In the genomic region with DNA sequence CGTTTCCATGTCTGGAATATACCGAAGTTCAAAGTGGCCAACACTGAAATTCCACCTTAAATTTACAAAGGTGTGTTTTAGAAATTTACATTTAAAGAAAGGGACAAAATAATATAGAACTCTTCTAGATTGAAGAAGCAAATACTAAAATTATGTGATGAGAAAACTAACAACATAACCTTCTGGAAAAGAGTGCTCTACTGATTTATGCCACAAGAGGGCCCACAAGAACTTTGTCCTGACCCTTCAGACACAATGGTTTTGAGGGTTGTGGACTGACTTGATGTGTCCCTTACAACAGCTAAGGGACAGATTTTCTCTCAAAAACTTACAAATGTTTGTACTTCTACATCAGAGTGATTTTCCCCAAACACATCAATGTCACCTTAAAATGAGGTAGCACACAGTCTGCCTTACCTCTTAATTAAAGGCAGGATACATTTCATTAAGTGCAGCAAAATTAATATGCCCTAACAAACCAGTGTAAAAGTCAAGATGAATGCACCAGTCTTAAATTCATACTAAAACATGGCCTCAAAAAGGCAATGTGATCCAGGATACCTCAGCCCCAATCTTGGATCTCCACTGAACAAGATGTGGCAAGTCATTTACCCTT, we compare ENCODE assay signal across 8 cellular contexts. TPM values are rescaled to one million over a fixed set of nuclear protein-coding genes. Genes with fewer than 3 reads are reported as not detected.
DNase-seq lines count a peak whose midpoint lies in the region; ATAC-seq, FAIRE-seq and TF ChIP-seq lines count a peak whose summit lies in the region.

No MANE protein-coding gene starts in this region.

- H3K9ac ChIP-seq in DND-41 (ENCODE audit: low read depth, low read length) (no peak overlapping the region), K562 (ENCODE audit: insufficient read depth in 1 of 2, low read depth in 2 of 2, low read length in 2 of 2) (no peak overlapping the region)

- H3K27me3 ChIP-seq in DND-41 (ENCODE audit: insufficient read depth, low read length, poor library complexity) (no peaks in the 10 kb centered on the region), K562 (ENCODE audit: control insufficient read depth in 2 of 2, insufficient read depth in 2 of 2, low read length in 2 of 2) (no peaks in the 10 kb centered on the region), iPS DF 6.9 (ENCODE audit: control insufficient read depth, insufficient read depth, low read length) (no peaks in the 10 kb centered on the region)

- TF ChIP-seq EP300 in K562 (IDR thresholded peaks at IDR 0.05; ENCODE audit: low read length): no peak

- peak; percentile 92 for FAIRE-seq in K562 (lab: Jason Lieb, UNC)

- no peaks in the 10 kb centered on the region for H3K9me1 ChIP-seq in K562 (ENCODE audit: control insufficient read depth, insufficient read depth, low read length)

- no peak overlapping the region for H3K4me2 ChIP-seq in DND-41 (ENCODE audit: insufficient read depth, low read length)
- no peak overlapping the region for H3K4me2 ChIP-seq in K562 (ENCODE audit: insufficient read depth, low read length)

- H3K4me1 ChIP-seq in DND-41 (ENCODE audit: insufficient read depth, low read length) (no peaks in the 10 kb centered on the region), K562 (replicated peaks in 1 of 2; ENCODE audit: control insufficient read depth in 2 of 2, insufficient read depth in 2 of 2, low read length in 2 of 2) (no peaks in the 10 kb centered on the region), iPS DF 6.9 (ENCODE audit: control insufficient read depth, insufficient read depth, low read length) (no peaks in the 10 kb centered on the region)

- H3K4me3 ChIP-seq in DND-41 (ENCODE audit: low read depth in 1 of 2, low read length in 2 of 2): no peak overlapping the region
- no peak overlapping the region for H3K4me3 ChIP-seq in Jurkat, Clone E6-1 (ENCODE audit: low read length)
- H3K4me3 ChIP-seq in K562: no peak overlapping the region
- H3K4me3 ChIP-seq in iPS DF 6.9 (ENCODE audit: low read length): no peak overlapping the region

- CTCF ChIA-PET in RWPE1 (lab: Yijun Ruan, JAX): interaction anchor here (0.5 to 3.7 kb wide), 11 partner anchors 26 to 399 kb away, joined by 3 to 17 read pairs (median 4); a partner anchor contains a TSS
- CTCF ChIA-PET in K562 (lab: Yijun Ruan, JAX; ENCODE audit: low intra/inter-chr PET ratio): interaction anchor here (1.6 to 3.5 kb wide), 2 partner anchors 76 to 79 kb away, joined by 6 to 54 read pairs; no protein-coding TSS in a partner anchor

- H3K79me2 ChIP-seq in DND-41 (ENCODE audit: insufficient read depth, low read length) (no peaks in the 10 kb centered on the region), K562 (ENCODE audit: control insufficient read depth, insufficient read depth, low read length) (no peaks in the 10 kb centered on the region)

- no TSS peak for BruUV-seq in K562 (replicated peaks; lab: Mats Ljungman, UMichigan)

- in situ Hi-C loops in K562 (cut with MboI): loop anchor here (5.0 kb wide), 1 partner anchor 76 kb away; no protein-coding TSS in a partner anchor

- peak; percentile 80 to 92 for TF ChIP-seq RAD21 in K562 (CRISPR knock-in tag; conservative IDR thresholded peaks at IDR 0.05 in 1 of 2, IDR thresholded peaks at IDR 0.05 in 1 of 2)

- H3K36me3 ChIP-seq in DND-41 (ENCODE audit: insufficient read depth, low read length) (peaks cover 77% of the 10 kb centered on the region), K562 (ENCODE audit: control insufficient read depth, insufficient read depth, low read length) (peaks cover 46% of the 10 kb centered on the region), iPS DF 6.9 (ENCODE audit: control insufficient read depth, insufficient read depth, low read length) (no peaks in the 10 kb centered on the region)

- POLR2A ChIA-PET in RWPE1 (lab: Yijun Ruan, JAX; ENCODE audit: low non-redundant PET) (no interaction called here), K562 (lab: Yijun Ruan, JAX) (interaction anchor here (1.2 kb wide), 1 partner anchor 11 kb away, joined by 4 read pairs; no protein-coding TSS in a partner anchor)

- H4K20me1 ChIP-seq in DND-41 (ENCODE audit: insufficient read depth, low read length): no peaks in the 10 kb centered on the region
- no peaks in the 10 kb centered on the region for H4K20me1 ChIP-seq in K562 (replicated peaks; ENCODE audit: control insufficient read depth, insufficient read depth, low read length)

- TF ChIP-seq CTCF in DND-41 (IDR thresholded peaks at IDR 0.05; ENCODE audit: borderline replicate concordance, extremely low read depth, low read length, poor library complexity, severe bottlenecking) (peak; percentile 80), GM20000 (IDR thresholded peaks at IDR 0.05; ENCODE audit: extremely low read depth, missing control alignments) (peak; percentile 41), RWPE1 (conservative IDR thresholded peaks at IDR 0.05; ENCODE audit: low read depth) (peak; percentile 89), K562 (IDR thresholded peaks at IDR 0.05 in 2 of 3, conservative IDR thresholded peaks at IDR 0.05 in 1 of 3; ENCODE audit: insufficient read depth in 2 of 3, low read depth in 1 of 3, low read length in 3 of 3) (peak; percentile 72 to 89 (median 73); a peak in 5 of 6 replicates)

- WGBS in K562 (ENCODE audit: insufficient coverage, low coverage, missing lambda C conversion rate): 85% methylated on average over 2 of the region's 2 CpGs
- no CpG with 5 or more reads among the region's 2 CpGs for WGBS in iPS DF 6.9 (ENCODE audit: insufficient coverage, insufficient read length)

- H3K9me3 ChIP-seq in DND-41 (ENCODE audit: insufficient read depth, low read length, severe bottlenecking): no peaks in the 10 kb centered on the region
- H3K9me3 ChIP-seq in K562 (replicated peaks; ENCODE audit: control insufficient read depth, insufficient read depth, low read depth, low read length): no peaks in the 10 kb centered on the region
- H3K9me3 ChIP-seq in iPS DF 6.9 (ENCODE audit: control insufficient read depth, insufficient read depth, low read length): no peaks in the 10 kb centered on the region

- no peak for TF ChIP-seq POLR2A in K562 (conservative IDR thresholded peaks at IDR 0.05)

- H2AFZ ChIP-seq in DND-41 (ENCODE audit: low read depth, low read length) (no peak overlapping the region), K562 (ENCODE audit: low read depth, low read length) (no peak overlapping the region)

- peak; percentile 79; the same call in 2 of the 3 replicates for ATAC-seq in DND-41 (ENCODE audit: insufficient read depth, low read depth)
- peak; percentile 90 for ATAC-seq in K562
- no peak for ATAC-seq in HG02970 (IDR thresholded peaks at IDR 0.05; ENCODE audit: low FRiP score, unreplicated experiment)

- H3K27ac ChIP-seq in DND-41 (ENCODE audit: low read length) (no peak overlapping the region), RWPE1 (no peak overlapping the region), K562 (ENCODE audit: extremely low read depth, low read depth, low read length) (no peak overlapping the region), iPS DF 6.9 (ENCODE audit: low read length) (no peak overlapping the region)

- peak; percentile 39 for DNase-seq in DND-41
- DNase-seq in GM20000 (ENCODE audit: low spot score): peak; percentile 53
- DNase-seq in Jurkat, Clone E6-1 (ENCODE audit: low read depth, low spot score): peak; percentile 41
- peak; percentile 72 for DNase-seq in RWPE1 (ENCODE audit: low spot score)
- peak; percentile 56 to 68 (median 60) for DNase-seq in K562 (ENCODE audit: extremely low read depth in 1 of 4, low spot score in 3 of 4)
- peak; percentile 18 for DNase-seq in iPS DF 6.9 (ENCODE audit: low read depth, low spot score)
- peak; percentile 1 to 6 for DNase-seq in stimulated activated CD4-positive, alpha-beta T cell treated with anti-CD3 and anti-CD28 coated beads, Interleukin-1b, Interleukin-23, amount 100 ng/mL, for 1 hour (ENCODE audit: low read depth in 2 of 2)

- intact Hi-C loops in K562 (cut with micrococcal nuclease): loop anchor here (1.0 to 5.0 kb wide), 2 partner anchors 36 to 78 kb away; a partner anchor contains a TSS

TF ChIP-seq in K562, 482 proteins besides CTCF, POLR2A, EP300 and RAD21 (continues in another document):
- TF ChIP-seq, protein P1, sequence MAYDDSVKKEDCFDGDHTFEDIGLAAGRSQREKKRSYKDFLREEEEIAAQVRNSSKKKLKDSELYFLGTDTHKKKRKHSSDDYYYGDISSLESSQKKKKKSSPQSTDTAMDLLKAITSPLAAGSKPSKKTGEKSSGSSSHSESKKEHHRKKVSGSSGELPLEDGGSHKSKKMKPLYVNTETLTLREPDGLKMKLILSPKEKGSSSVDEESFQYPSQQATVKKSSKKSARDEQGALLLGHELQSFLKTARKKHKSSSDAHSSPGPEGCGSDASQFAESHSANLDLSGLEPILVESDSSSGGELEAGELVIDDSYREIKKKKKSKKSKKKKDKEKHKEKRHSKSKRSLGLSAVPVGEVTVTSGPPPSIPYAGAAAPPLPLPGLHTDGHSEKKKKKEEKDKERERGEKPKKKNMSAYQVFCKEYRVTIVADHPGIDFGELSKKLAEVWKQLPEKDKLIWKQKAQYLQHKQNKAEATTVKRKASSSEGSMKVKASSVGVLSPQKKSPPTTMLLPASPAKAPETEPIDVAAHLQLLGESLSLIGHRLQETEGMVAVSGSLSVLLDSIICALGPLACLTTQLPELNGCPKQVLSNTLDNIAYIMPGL (CRISPR knock-in tag; IDR thresholded peaks at IDR 0.05): 0 out of 2 replicates have a peak, but pooled peaks have one; percentile 38
- no peak for TF ChIP-seq FOXA3 (CRISPR knock-in tag; conservative IDR thresholded peaks at IDR 0.05 in 1 of 2, IDR thresholded peaks at IDR 0.05 in 1 of 2)
- peak; percentile 27; the same call in 1 of the 2 replicates for TF ChIP-seq LCOR (CRISPR knock-in tag; IDR thresholded peaks at IDR 0.05)
- TF ChIP-seq KLF16 (IDR thresholded peaks at IDR 0.05): 0 out of 2 replicates have a peak, but pooled peaks have one; percentile 28

RNA-seq across cellular contexts. Expression of a gene that starts 36.2 kb away (rescaled TPM):
- polyA plus RNA-seq in Jurkat, Clone E6-1 (2012; ENCODE audit: insufficient read depth, insufficient read length): 7.5 TPM
- 11.0 and 50.4 TPM in 2 replicates for total RNA-seq in K562 (2011; cell fraction: chromatin; rRNA removed; ENCODE audit: low replicate concordance)
- 13.0 and 13.6 TPM in 2 replicates for total RNA-seq in K562 (2011; cell fraction: nucleolus; rRNA removed)
- 19.3 and 21.9 TPM in 2 replicates for total RNA-seq in K562 (2011; cell fraction: nucleoplasm; rRNA removed)
- total RNA-seq in K562 (2014; rRNA removed) (7.1 and 9.3 TPM in 2 replicates), K562 (2014; rRNA removed; fragmentation: Illumina TruSeq; extraction: Trizol) (11.6 and 14.7 TPM in 2 replicates), K562 (2015; rRNA removed; fragmentation: Illumina TruSeq; extraction: Trizol) (10.3 and 13.1 TPM in 2 replicates), K562 (2021) (5.9 and 7.4 TPM in 2 replicates)
- polyA plus RNA-seq in K562 (2011; rRNA removed) (6.3 and 7.5 TPM in 2 replicates), K562 (2014; fragmentation: Illumina TruSeq; extraction: Trizol) (7.3 and 9.8 TPM in 2 replicates), K562 (2014; fragmentation: Nextera tagmentation; extraction: Ambion mirVana) (1 to 10 TPM; 1.7 to 2.2 TPM), K562 (2014; rRNA removed) (3.2 and 7.7 TPM in 2 replicates)
- polyA plus RNA-seq in K562 (2011; cell fraction: cytosol; rRNA removed): 1.5 and 3.2 TPM in 2 replicates
- polyA plus RNA-seq in K562 (2011; cell fraction: nucleus; rRNA removed): 6.9 and 8.7 TPM in 2 replicates
- polyA plus RNA-seq in K562 (2012): 6.0 and 9.5 TPM in 2 replicates
- polyA minus RNA-seq in K562 (2011; rRNA and poly(A)+ RNA removed): 23.6 and 24.8 TPM in 2 replicates
- 5.6 and 7.8 TPM in 2 replicates for polyA minus RNA-seq in K562 (2011; cell fraction: cytosol; rRNA and poly(A)+ RNA removed)
- polyA minus RNA-seq in K562 (2011; cell fraction: nucleus; rRNA and poly(A)+ RNA removed): 7.0 and 11.0 TPM in 2 replicates

Comparison
In these comparisons a context has a peak if more than half of its experiments do, and no peak if none do; other contexts are left out.
1. DNase-seq: peak in every context shown above with its lines; median percentile 72 in RWPE1; 60 in K562; 53 in GM20000; 41 in Jurkat, Clone E6-1; 39 in DND-41; 18 in iPS DF 6.9; 4 in stimulated activated CD4-positive, alpha-beta T cell treated with anti-CD3 and anti-CD28 coated beads, Interleukin-1b, Interleukin-23, amount 100 ng/mL, for 1 hour.